In the genomic region with DNA sequence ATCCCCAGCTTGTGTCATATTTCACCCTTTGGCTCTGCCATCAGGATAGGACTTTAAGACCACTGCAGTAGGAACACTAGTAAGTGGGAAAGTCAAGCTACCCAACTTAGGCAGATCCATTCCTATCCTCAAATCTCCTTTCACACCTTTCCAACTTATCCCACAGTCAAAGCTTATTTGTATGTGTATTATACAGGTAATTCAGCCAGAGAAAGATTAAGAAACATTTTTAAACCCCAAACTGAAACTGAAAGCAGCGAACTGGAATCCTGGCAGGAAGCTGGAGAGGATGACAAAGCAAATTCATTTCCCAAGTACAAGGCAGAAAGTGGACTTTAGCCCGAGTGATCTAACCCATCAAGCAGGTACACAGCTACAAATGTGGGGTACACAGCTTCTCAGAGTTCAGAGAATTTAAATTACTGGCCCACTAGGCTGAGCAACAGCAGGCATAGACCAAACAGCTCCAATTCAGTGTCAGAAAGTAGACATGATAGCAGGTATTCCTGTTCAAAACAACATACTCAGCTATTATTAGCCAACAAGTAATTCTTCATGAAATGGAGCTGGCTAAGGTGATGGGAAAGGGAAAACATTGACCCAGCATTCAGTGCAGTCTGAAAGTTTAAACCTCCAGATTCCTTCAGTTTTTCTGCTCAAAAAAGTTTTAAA, we compare ENCODE assay signal across 1 cellular context.
TF ChIP-seq lines count a peak whose summit lies in the region.

No MANE protein-coding gene starts in this region.

TF ChIP-seq in HepG2, 621 proteins besides CTCF, POLR2A, EP300 and RAD21 (continued from another document and continues in another):
- TF ChIP-seq ZNF496 (CRISPR knock-in tag; IDR thresholded peaks at IDR 0.05; ENCODE audit: insufficient replicate concordance) (no peak), ADNP (CRISPR knock-in tag; IDR thresholded peaks at IDR 0.05) (no peak), AGO2 (optimal IDR thresholded peaks at IDR 0.05; ENCODE audit: low read depth, low read length) (no peak), TBX2 (CRISPR knock-in tag; IDR thresholded peaks at IDR 0.05; ENCODE audit: borderline replicate concordance) (peak; percentile 30; the same call in 1 of the 2 replicates), AKNA (CRISPR knock-in tag; IDR thresholded peaks at IDR 0.05; ENCODE audit: borderline replicate concordance) (no peak), ZNF142 (CRISPR knock-in tag; IDR thresholded peaks at IDR 0.05) (no peak), ZNF780A (CRISPR knock-in tag; IDR thresholded peaks at IDR 0.05) (no peak), DNMT3B (CRISPR knock-in tag; conservative IDR thresholded peaks at IDR 0.05) (peak; percentile 82; the same call in 1 of the 2 replicates), ZNF251 (CRISPR knock-in tag; IDR thresholded peaks at IDR 0.05) (no peak), IRX3 (CRISPR knock-in tag; IDR thresholded peaks at IDR 0.05; ENCODE audit: borderline replicate concordance, low read depth) (no peak), GATAD2A (CRISPR knock-in tag; IDR thresholded peaks at IDR 0.05) (peak; percentile 95), ETV5 (CRISPR knock-in tag; IDR thresholded peaks at IDR 0.05; ENCODE audit: borderline replicate concordance) (peak; percentile 88), ZSCAN20 (CRISPR knock-in tag; IDR thresholded peaks at IDR 0.05; ENCODE audit: borderline replicate concordance) (no peak), BCL6 (CRISPR knock-in tag; IDR thresholded peaks at IDR 0.05) (peak; percentile 63), SALL2 (CRISPR knock-in tag; IDR thresholded peaks at IDR 0.05) (no peak), TRAFD1 (CRISPR knock-in tag; IDR thresholded peaks at IDR 0.05; ENCODE audit: borderline replicate concordance) (no peak), ZC3H4 (CRISPR knock-in tag; IDR thresholded peaks at IDR 0.05; ENCODE audit: borderline replicate concordance) (no peak), ZNF432 (CRISPR knock-in tag; IDR thresholded peaks at IDR 0.05; ENCODE audit: borderline replicate concordance) (no peak), ZNF121 (CRISPR knock-in tag; IDR thresholded peaks at IDR 0.05) (no peak), ZNF34 (CRISPR knock-in tag; IDR thresholded peaks at IDR 0.05; ENCODE audit: borderline replicate concordance) (no peak), TP53 (CRISPR knock-in tag; conservative IDR thresholded peaks at IDR 0.05) (0 out of 2 replicates have a peak, but pooled peaks have one; percentile 56), YEATS4 (CRISPR knock-in tag; IDR thresholded peaks at IDR 0.05; ENCODE audit: borderline replicate concordance) (peak; percentile 76; the same call in 1 of the 2 replicates)
- TF ChIP-seq, protein P1, sequence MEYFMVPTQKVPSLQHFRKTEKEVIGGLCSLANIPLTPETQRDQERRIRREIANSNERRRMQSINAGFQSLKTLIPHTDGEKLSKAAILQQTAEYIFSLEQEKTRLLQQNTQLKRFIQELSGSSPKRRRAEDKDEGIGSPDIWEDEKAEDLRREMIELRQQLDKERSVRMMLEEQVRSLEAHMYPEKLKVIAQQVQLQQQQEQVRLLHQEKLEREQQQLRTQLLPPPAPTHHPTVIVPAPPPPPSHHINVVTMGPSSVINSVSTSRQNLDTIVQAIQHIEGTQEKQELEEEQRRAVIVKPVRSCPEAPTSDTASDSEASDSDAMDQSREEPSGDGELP (IDR thresholded peaks at IDR 0.05; ENCODE audit: borderline replicate concordance, low read depth), result peak; percentile 20; the same call in 1 of the 2 replicates
- TF ChIP-seq, protein P2, sequence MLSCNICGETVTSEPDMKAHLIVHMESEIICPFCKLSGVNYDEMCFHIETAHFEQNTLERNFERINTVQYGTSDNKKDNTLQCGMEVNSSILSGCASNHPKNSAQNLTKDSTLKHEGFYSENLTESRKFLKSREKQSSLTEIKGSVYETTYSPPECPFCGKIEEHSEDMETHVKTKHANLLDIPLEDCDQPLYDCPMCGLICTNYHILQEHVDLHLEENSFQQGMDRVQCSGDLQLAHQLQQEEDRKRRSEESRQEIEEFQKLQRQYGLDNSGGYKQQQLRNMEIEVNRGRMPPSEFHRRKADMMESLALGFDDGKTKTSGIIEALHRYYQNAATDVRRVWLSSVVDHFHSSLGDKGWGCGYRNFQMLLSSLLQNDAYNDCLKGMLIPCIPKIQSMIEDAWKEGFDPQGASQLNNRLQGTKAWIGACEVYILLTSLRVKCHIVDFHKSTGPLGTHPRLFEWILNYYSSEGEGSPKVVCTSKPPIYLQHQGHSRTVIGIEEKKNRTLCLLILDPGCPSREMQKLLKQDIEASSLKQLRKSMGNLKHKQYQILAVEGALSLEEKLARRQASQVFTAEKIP (CRISPR knock-in tag; IDR thresholded peaks at IDR 0.05; ENCODE audit: borderline replicate concordance), result no peak
- TF ChIP-seq, protein P3, sequence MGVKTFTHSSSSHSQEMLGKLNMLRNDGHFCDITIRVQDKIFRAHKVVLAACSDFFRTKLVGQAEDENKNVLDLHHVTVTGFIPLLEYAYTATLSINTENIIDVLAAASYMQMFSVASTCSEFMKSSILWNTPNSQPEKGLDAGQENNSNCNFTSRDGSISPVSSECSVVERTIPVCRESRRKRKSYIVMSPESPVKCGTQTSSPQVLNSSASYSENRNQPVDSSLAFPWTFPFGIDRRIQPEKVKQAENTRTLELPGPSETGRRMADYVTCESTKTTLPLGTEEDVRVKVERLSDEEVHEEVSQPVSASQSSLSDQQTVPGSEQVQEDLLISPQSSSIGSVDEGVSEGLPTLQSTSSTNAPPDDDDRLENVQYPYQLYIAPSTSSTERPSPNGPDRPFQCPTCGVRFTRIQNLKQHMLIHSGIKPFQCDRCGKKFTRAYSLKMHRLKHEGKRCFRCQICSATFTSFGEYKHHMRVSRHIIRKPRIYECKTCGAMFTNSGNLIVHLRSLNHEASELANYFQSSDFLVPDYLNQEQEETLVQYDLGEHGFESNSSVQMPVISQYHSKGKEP (CRISPR knock-in tag; IDR thresholded peaks at IDR 0.05), result no peak
- TF ChIP-seq, protein P4, sequence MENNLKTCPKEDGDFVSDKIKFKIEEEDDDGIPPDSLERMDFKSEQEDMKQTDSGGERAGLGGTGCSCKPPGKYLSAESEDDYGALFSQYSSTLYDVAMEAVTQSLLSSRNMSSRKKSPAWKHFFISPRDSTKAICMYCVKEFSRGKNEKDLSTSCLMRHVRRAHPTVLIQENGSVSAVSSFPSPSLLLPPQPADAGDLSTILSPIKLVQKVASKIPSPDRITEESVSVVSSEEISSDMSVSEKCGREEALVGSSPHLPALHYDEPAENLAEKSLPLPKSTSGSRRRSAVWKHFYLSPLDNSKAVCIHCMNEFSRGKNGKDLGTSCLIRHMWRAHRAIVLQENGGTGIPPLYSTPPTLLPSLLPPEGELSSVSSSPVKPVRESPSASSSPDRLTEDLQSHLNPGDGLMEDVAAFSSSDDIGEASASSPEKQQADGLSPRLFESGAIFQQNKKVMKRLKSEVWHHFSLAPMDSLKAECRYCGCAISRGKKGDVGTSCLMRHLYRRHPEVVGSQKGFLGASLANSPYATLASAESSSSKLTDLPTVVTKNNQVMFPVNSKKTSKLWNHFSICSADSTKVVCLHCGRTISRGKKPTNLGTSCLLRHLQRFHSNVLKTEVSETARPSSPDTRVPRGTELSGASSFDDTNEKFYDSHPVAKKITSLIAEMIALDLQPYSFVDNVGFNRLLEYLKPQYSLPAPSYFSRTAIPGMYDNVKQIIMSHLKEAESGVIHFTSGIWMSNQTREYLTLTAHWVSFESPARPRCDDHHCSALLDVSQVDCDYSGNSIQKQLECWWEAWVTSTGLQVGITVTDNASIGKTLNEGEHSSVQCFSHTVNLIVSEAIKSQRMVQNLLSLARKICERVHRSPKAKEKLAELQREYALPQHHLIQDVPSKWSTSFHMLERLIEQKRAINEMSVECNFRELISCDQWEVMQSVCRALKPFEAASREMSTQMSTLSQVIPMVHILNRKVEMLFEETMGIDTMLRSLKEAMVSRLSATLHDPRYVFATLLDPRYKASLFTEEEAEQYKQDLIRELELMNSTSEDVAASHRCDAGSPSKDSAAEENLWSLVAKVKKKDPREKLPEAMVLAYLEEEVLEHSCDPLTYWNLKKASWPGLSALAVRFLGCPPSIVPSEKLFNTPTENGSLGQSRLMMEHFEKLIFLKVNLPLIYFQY (CRISPR knock-in tag; IDR thresholded peaks at IDR 0.05; ENCODE audit: borderline replicate concordance), result peak; percentile 75; the same call in 1 of the 2 replicates
- TF ChIP-seq, protein P5, sequence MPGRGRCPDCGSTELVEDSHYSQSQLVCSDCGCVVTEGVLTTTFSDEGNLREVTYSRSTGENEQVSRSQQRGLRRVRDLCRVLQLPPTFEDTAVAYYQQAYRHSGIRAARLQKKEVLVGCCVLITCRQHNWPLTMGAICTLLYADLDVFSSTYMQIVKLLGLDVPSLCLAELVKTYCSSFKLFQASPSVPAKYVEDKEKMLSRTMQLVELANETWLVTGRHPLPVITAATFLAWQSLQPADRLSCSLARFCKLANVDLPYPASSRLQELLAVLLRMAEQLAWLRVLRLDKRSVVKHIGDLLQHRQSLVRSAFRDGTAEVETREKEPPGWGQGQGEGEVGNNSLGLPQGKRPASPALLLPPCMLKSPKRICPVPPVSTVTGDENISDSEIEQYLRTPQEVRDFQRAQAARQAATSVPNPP (CRISPR knock-in tag; IDR thresholded peaks at IDR 0.05), result no peak
